31 cellular contexts compared by ENCODE assay signal in genomic region chr15:73660455-73660854, GRCh38. TPM values are rescaled to one million over a fixed set of nuclear protein-coding genes. Genes with fewer than 3 reads are reported as not detected.
"Had no signal": no experiment of that assay in that cellular context is flagged by ENCODE, and none has a peak within 500 bp of the region (broad histone marks: within the 10 kb centered on the region; RNA-seq: fewer than 3 reads in every experiment).

No MANE protein-coding gene starts in this region.

- H3K27ac ChIP-seq: adrenal gland, body of pancreas, epithelial cell of prostate, esophagus squamous epithelium had no signal

- ATAC-seq: activated CD4-positive, alpha-beta T cell treated with anti-CD3 and anti-CD28 coated beads for 36 hours; activated CD8-positive, alpha-beta memory T cell treated with anti-CD3 and anti-CD28 coated beads, Interleukin-2, amount 10 ng/mL, durations not matched to agents 7 days and 5 days; activated CD8-positive, alpha-beta T cell treated with anti-CD3 and anti-CD28 coated beads, Interleukin-2, amount 10 ng/mL, durations not matched to agents 7 days and 5 days; activated naive CD8-positive, alpha-beta T cell treated with anti-CD3 and anti-CD28 coated beads, Interleukin-2, amount 50 U/mL, for 24 hours; body of pancreas; T-helper 17 cell had no signal

- H3K36me3 ChIP-seq: adrenal gland, esophagus squamous epithelium had no signal

- DNase-seq: activated CD4-positive, alpha-beta memory T cell treated with anti-CD3 and anti-CD28 coated beads for 36 hours; activated CD4-positive, alpha-beta T cell treated with anti-CD3 and anti-CD28 coated beads for 36 hours; activated CD4-positive, alpha-beta T cell treated with anti-CD3 and anti-CD28 coated beads, Interleukin-2, amount 10 ng/mL, durations not matched to agents 24 days and 14 days; activated CD4-positive, CD25-positive, alpha-beta regulatory T cell; activated CD4-positive, CD25-positive, alpha-beta regulatory T cell treated with anti-CD3 and anti-CD28 coated beads, Interleukin-2, amount 50 U/mL, for 72 hours; activated CD8-positive, alpha-beta memory T cell treated with anti-CD3 and anti-CD28 coated beads, Interleukin-2, amount 10 ng/mL, durations not matched to agents 7 days and 5 days; activated CD8-positive, alpha-beta memory T cell treated with anti-CD3 and anti-CD28 coated beads, Interleukin-2, amount 50 U/mL, for 4 hours; activated CD8-positive, alpha-beta T cell treated with anti-CD3 and anti-CD28 coated beads, Interleukin-2, amount 10 ng/mL, durations not matched to agents 7 days and 5 days; activated effector memory CD4-positive, alpha-beta T cell treated with anti-CD3 and anti-CD28 coated beads, Interleukin-2, amount 50 U/mL, for 16 hours; activated naive CD4-positive, alpha-beta T cell treated with anti-CD3 and anti-CD28 coated beads for 36 hours; activated naive CD8-positive, alpha-beta T cell treated with anti-CD3 and anti-CD28 coated beads for 36 hours; activated naive CD8-positive, alpha-beta T cell treated with anti-CD3 and anti-CD28 coated beads, Interleukin-2, amount 50 U/mL, for 24 hours; activated T-cell treated with anti-CD3 and anti-CD28 coated beads, Interleukin-2, amount 50 U/mL, for 1 hour; activated T-cell treated with anti-CD3 and anti-CD28 coated beads, Interleukin-2, amount 50 U/mL, for 48 hours; adrenal gland; amygdala; aorta; body of pancreas; caudate nucleus; cortex of kidney; effector CD8-positive, alpha-beta T cell; esophagus squamous epithelium; foreskin fibroblast; head of caudate nucleus; T-helper 17 cell; T1000 had no signal

- H3K4me3 ChIP-seq: adrenal gland, body of pancreas, esophagus squamous epithelium had no signal

- H3K4me1 ChIP-seq: body of pancreas, esophagus squamous epithelium had no signal

- H3K9me3 ChIP-seq: adrenal gland, body of pancreas, esophagus squamous epithelium had no signal

- FAIRE-seq: colon, endometrium, endothelial cell of umbilical vein, frontal cortex had no signal

- H3K27me3 ChIP-seq: adrenal gland, body of pancreas had no signal

RNA-seq across cellular contexts. Expression of gene CD276, which starts 23.7 kb away (rescaled TPM):
- total RNA-seq: activated CD8-positive, alpha-beta T cell treated with anti-CD3 and anti-CD28 coated beads, Interleukin-2, amount 10 ng/mL, durations not matched to agents 7 days and 5 days; T-helper 17 cell had no signal
